In genomic region chr17:41635121-41636097, GRCh38 we compare ENCODE assay signal across 16 cellular contexts. TPM values are rescaled to one million over a fixed set of nuclear protein-coding genes. Genes with fewer than 3 reads are reported as not detected.
DNase-seq lines count a peak whose midpoint lies in the region; ATAC-seq, FAIRE-seq and TF ChIP-seq lines count a peak whose summit lies in the region.
"Had no signal": no experiment of that assay in that cellular context is flagged by ENCODE, and none has a peak within 500 bp of the region (broad histone marks: within the 10 kb centered on the region; RNA-seq: fewer than 3 reads in every experiment).

No MANE protein-coding gene starts in this region.

- POLR2A ChIA-PET in MCF 10A (lab: Yijun Ruan, JAX) (interaction anchor here (0.8 to 1.0 kb wide), 3 partner anchors 9 to 72 kb away, joined by 3 read pairs; partner anchors contain the start of gene KRT17), H1 (lab: Charles Lee; ENCODE audit: partially characterized antibody) (interaction anchor here (0.6 to 1.9 kb wide), 5 partner anchors 13 to 1191 kb away, joined by 3 to 8 read pairs (median 3); partner anchors contain the start of genes EIF1 and KRT19)

- no peak overlapping the region for H3K14ac ChIP-seq in H1 (ENCODE audit: insufficient read length)

- no peak overlapping the region for H2BK5ac ChIP-seq in H1 (ENCODE audit: low read depth, low read length)

- WGBS in H1 (ENCODE audit: extremely low coverage in 1 of 2, insufficient coverage in 1 of 2, insufficient read length in 1 of 2, insufficient replicate concordance in 2 of 2, low coverage in 1 of 2, low lambda C conversion rate in 2 of 2, missing lambda C conversion rate in 1 of 2), 2 experiments = 79% methylated on average over 25 of the region's 28 CpGs; no CpG with 5 or more reads in 1 of the 2 experiments
- WGBS in spleen, 5 donors = 38 to 73% (median 64%) methylated on average over 26 to 28 of the region's 28 CpGs

- H3K4ac ChIP-seq in H1 (replicated peaks; ENCODE audit: insufficient read length, low read depth, low read length) = no peak overlapping the region

- TF ChIP-seq CTCF in breast epithelium (IDR thresholded peaks at IDR 0.05) (no peak), MCF 10A (IDR thresholded peaks at IDR 0.05; ENCODE audit: unreplicated experiment) (no peak), H1 (IDR thresholded peaks at IDR 0.05; ENCODE audit: control extremely low read depth in 1 of 3, insufficient read depth in 1 of 3, low read depth in 1 of 3, low read length in 3 of 3) (no peak), mesothelial cell of epicardium (IDR thresholded peaks at IDR 0.05; ENCODE audit: unreplicated experiment) (no peak), spleen (IDR thresholded peaks at IDR 0.05 in 8 of 11, conservative IDR thresholded peaks at IDR 0.05 in 3 of 11) (no peak)

- H3K4me3 Mint-ChIP-seq in MCF 10A (ENCODE audit: unreplicated experiment) (no peak overlapping the region), mesothelial cell of epicardium (no peak overlapping the region)
- H3K4me3 Mint-ChIP-seq: activated CD8-positive, alpha-beta T cell treated with anti-CD3 and anti-CD28 coated beads, Interleukin-2, amount 10 ng/mL, durations not matched to agents 7 days and 5 days; immature natural killer cell had no signal

- no peak for TF ChIP-seq EP300 in H1 (IDR thresholded peaks at IDR 0.05; ENCODE audit: borderline replicate concordance in 1 of 2, low read depth in 2 of 2, low read length in 2 of 2)

- H3K23ac ChIP-seq in H1 (ENCODE audit: insufficient read length) = no peak overlapping the region

- no peak for TF ChIP-seq RAD21 in H1 (IDR thresholded peaks at IDR 0.05 in 1 of 2, conservative IDR thresholded peaks at IDR 0.05 in 1 of 2; ENCODE audit: low read depth in 2 of 2, low read length in 2 of 2)

- H3K4me2 ChIP-seq in H1 (ENCODE audit: insufficient read depth in 1 of 2, low read depth in 2 of 2, low read length in 2 of 2) = no peak overlapping the region

- H2BK120ac ChIP-seq in H1 (replicated peaks; ENCODE audit: low read depth, low read length) = no peak overlapping the region

- no peak overlapping the region for H2AK5ac ChIP-seq in H1 (ENCODE audit: low read depth, low read length)

- peaks cover 0 to 6% of the 10 kb centered on the region in 2 donors for H3K4me1 ChIP-seq in breast epithelium
- H3K4me1 ChIP-seq in H1 (replicated peaks in 1 of 4; ENCODE audit: control insufficient read depth in 3 of 4, insufficient read depth in 4 of 4, low read length in 3 of 4) = peaks cover 0 to 19% (median 4%) of the 10 kb centered on the region in 4 experiments; a peak in 2 of 7 replicates
- H3K4me1 ChIP-seq in spleen = peaks cover 0 to 20% (median 6%) of the 10 kb centered on the region in 6 donors

- H3K79me2 ChIP-seq in H1 (ENCODE audit: control insufficient read depth in 1 of 2, insufficient read depth in 2 of 2, low read length in 2 of 2) = no peaks in the 10 kb centered on the region

- CTCF ChIA-PET in MCF 10A (lab: Yijun Ruan, JAX) (interaction anchor here (0.7 to 1.0 kb wide), 2 partner anchors 54 to 87 kb away, joined by 3 to 7 read pairs; no protein-coding TSS in a partner anchor), H1 (lab: Charles Lee; ENCODE audit: partially characterized antibody) (interaction anchor here (0.6 to 4.9 kb wide), 14 partner anchors 8 to 109 kb away, joined by 3 to 50 read pairs (median 5); partner anchors contain the start of gene KRT17)

- H3K79me1 ChIP-seq in H1 (ENCODE audit: low read depth, low read length) = no peaks in the 10 kb centered on the region

- no peaks in the 10 kb centered on the region for H3K9me3 ChIP-seq in breast epithelium
- no peaks in the 10 kb centered on the region for H3K9me3 ChIP-seq in H1 (ENCODE audit: insufficient read depth in 2 of 2, low read depth in 1 of 2, low read length in 1 of 2)
- H3K9me3 ChIP-seq in spleen = no peaks in the 10 kb centered on the region

- FAIRE-seq in H1 (lab: Jason Lieb, UNC) = no peak

- H3K9me3 Mint-ChIP-seq in MCF 10A (ENCODE audit: unreplicated experiment) (no peaks in the 10 kb centered on the region), mesothelial cell of epicardium (no peaks in the 10 kb centered on the region)
- H3K9me3 Mint-ChIP-seq: immature natural killer cell had no signal

- DNase-seq in breast epithelium (ENCODE audit: low spot score in 2 of 2) (no peak), MCF 10A (ENCODE audit: unreplicated experiment) (no peak), H1 (ENCODE audit: low read depth in 1 of 2, low spot score in 2 of 2) (no peak), mesothelial cell of epicardium (ENCODE audit: low spot score in 2 of 2, unreplicated experiment in 2 of 2) (no peak), ureter (ENCODE audit: low spot score) (no peak), spleen (no peak)
- no peak for DNase-seq in stimulated activated naive CD4-positive, alpha-beta T cell treated with Interleukin-2 at 50 U/mL for 16 hours (lab: John Stamatoyannopoulos, UW)
- DNase-seq: activated CD8-positive, alpha-beta T cell treated with anti-CD3 and anti-CD28 coated beads, Interleukin-2, amount 10 ng/mL, durations not matched to agents 7 days and 5 days; GDM1; immature natural killer cell; posterior cingulate gyrus had no signal

- H2BK12ac ChIP-seq in H1 (ENCODE audit: low read depth, low read length) = 0 out of 2 replicates have a peak overlapping the region, but pooled peaks have one; percentile 14

- H3K23me2 ChIP-seq in H1 (ENCODE audit: low read depth, low read length) = peaks cover 12% of the 10 kb centered on the region; the same call in 1 of the 2 replicates

- H3K36me3 Mint-ChIP-seq in MCF 10A (ENCODE audit: insufficient read depth, unreplicated experiment) (no peaks in the 10 kb centered on the region), mesothelial cell of epicardium (no peaks in the 10 kb centered on the region)
- H3K36me3 Mint-ChIP-seq: immature natural killer cell had no signal

- TF ChIP-seq POLR2A in breast epithelium (IDR thresholded peaks at IDR 0.05) (no peak), H1 (IDR thresholded peaks at IDR 0.05; ENCODE audit: control extremely low read depth in 1 of 2, low read depth in 2 of 2, low read length in 2 of 2) (no peak), spleen (IDR thresholded peaks at IDR 0.05) (no peak)

- H4K5ac ChIP-seq in H1 (ENCODE audit: insufficient read length, low read depth, low read length) = no peak overlapping the region

- H3K27me3 ChIP-seq in breast epithelium = no peaks in the 10 kb centered on the region
- H3K27me3 ChIP-seq in H1 (replicated peaks in 1 of 4; ENCODE audit: control insufficient read depth in 3 of 4, extremely low read depth in 1 of 4, insufficient read depth in 3 of 4, low read length in 3 of 4) = peaks cover 0 to 3% (median 0%) of the 10 kb centered on the region in 4 experiments; a peak in 1 of 7 replicates
- H3K27me3 ChIP-seq in spleen (replicated peaks in 1 of 7) = no peaks in the 10 kb centered on the region

- H4K20me1 ChIP-seq in H1 (replicated peaks in 1 of 2; ENCODE audit: control insufficient read depth in 1 of 2, insufficient read depth in 2 of 2, low read length in 2 of 2) = peaks cover 0 to 11% of the 10 kb centered on the region in 2 experiments

- no peak for ATAC-seq in HG02642 (IDR thresholded peaks at IDR 0.05; ENCODE audit: poor library complexity, unreplicated experiment)

- intact Hi-C loops in breast epithelium (cut with DNase I; ENCODE audit: low total_unique reads) = loop anchor here (10.0 kb wide), 1 partner anchor 81 kb away; no protein-coding TSS in a partner anchor
- intact Hi-C loops in MCF 10A (cut with micrococcal nuclease) = no loop called here
- intact Hi-C loops in spleen (cut with DNase I; ENCODE audit: low total_unique reads) = no loop called here

- no peak overlapping the region for H4K91ac ChIP-seq in H1 (replicated peaks; ENCODE audit: insufficient read length, low read length)

- H3K4me1 Mint-ChIP-seq in MCF 10A (ENCODE audit: insufficient read depth, unreplicated experiment) (no peaks in the 10 kb centered on the region), mesothelial cell of epicardium (peaks cover 17% of the 10 kb centered on the region)
- H3K4me1 Mint-ChIP-seq: immature natural killer cell had no signal

- H2BK20ac ChIP-seq in H1 (ENCODE audit: low read length) = 0 out of 2 replicates have a peak overlapping the region, but pooled peaks have one; percentile 32

- H4K8ac ChIP-seq in H1 (ENCODE audit: extremely low read depth, insufficient read depth, low read length) = peak overlapping the region; percentile 16; the same call in 1 of the 2 replicates

- peak overlapping the region; percentile 69 for H2AFZ ChIP-seq in H1 (ENCODE audit: low read length)

- H3K36me3 ChIP-seq in breast epithelium (no peaks in the 10 kb centered on the region), H1 (ENCODE audit: control insufficient read depth in 2 of 4, insufficient read depth in 4 of 4, low read length in 3 of 4) (no peaks in the 10 kb centered on the region; a peak in 1 of 8 replicates), spleen (no peaks in the 10 kb centered on the region)

- H2BK15ac ChIP-seq in H1 (ENCODE audit: low read length) = no peak overlapping the region

- H3K27ac ChIP-seq in breast epithelium (peak overlapping the region; percentile 43 to 68), H1 (ENCODE audit: low read depth, low read length) (no peak overlapping the region), spleen (peak overlapping the region in 2 of 8 donors; percentile 5 to 17)

- H3K9ac ChIP-seq in H1 (replicated peaks in 1 of 4; ENCODE audit: extremely low read depth in 1 of 4, low read depth in 3 of 4, low read length in 3 of 4) = no peak overlapping the region

- H3K27me3 Mint-ChIP-seq in MCF 10A (ENCODE audit: insufficient read depth, unreplicated experiment) (no peaks in the 10 kb centered on the region), mesothelial cell of epicardium (ENCODE audit: low read depth) (no peaks in the 10 kb centered on the region)

- peak overlapping the region in 1 of 3 donors; percentile 52 for H3K4me3 ChIP-seq in breast epithelium
- H3K4me3 ChIP-seq in H1 (ENCODE audit: extremely low read depth in 1 of 4, insufficient read depth in 2 of 4, low read depth in 3 of 4, low read length in 4 of 4) = no peak overlapping the region
- H3K4me3 ChIP-seq in spleen = no peak overlapping the region

- H3K27ac Mint-ChIP-seq in MCF 10A (ENCODE audit: low read depth, unreplicated experiment) = no peak overlapping the region
- peak overlapping the region; percentile 87 for H3K27ac Mint-ChIP-seq in mesothelial cell of epicardium
- H3K27ac Mint-ChIP-seq: immature natural killer cell had no signal

- peak overlapping the region; percentile 57 for H3K18ac ChIP-seq in H1 (ENCODE audit: extremely low read depth, low read length)

- no peak overlapping the region for H3K56ac ChIP-seq in H1 (replicated peaks; ENCODE audit: insufficient read length, low read depth, low read length)

- BruUV-seq in MCF 10A (replicated peaks; lab: Mats Ljungman, UMichigan) = no TSS peak

RNA-seq across cellular contexts. Expression of gene KRT17, which starts 11.0 kb away (rescaled TPM):
- total RNA-seq in breast epithelium (1,000 to 10,000 TPM in 2 of 3 donors, 1 to 10 TPM in 1; 1.9 to 1,676 (median 1,373) TPM), MCF 10A (2022) (1,990 and 4,105 TPM in 2 replicates), mesothelial cell of epicardium (221 to 238 TPM (median 232 TPM) in 3 replicates), ureter (223 TPM), spleen (1 to 10 TPM in 1 of 7 donors, not detected in 6; 1.2 TPM)
- total RNA-seq in H1 (2021; fragmentation: NEBNext Ultra II Directional; extraction: Animal tissue kit (Norgen Biotek cat#: 25700)) = 0.36 and 0.50 TPM in 2 replicates
- polyA plus RNA-seq in H1 (2011; rRNA removed) (0.95 and 0.96 TPM in 2 replicates), spleen (under 1 TPM in 2 of 3 donors, not detected in 1; 0.58 to 0.70 TPM)
- 0.76 TPM for polyA plus RNA-seq in H1 (2011; cell fraction: cytosol; rRNA removed)
- polyA plus RNA-seq in H1 (2011; cell fraction: nucleus; rRNA removed) = 0.87 TPM
- polyA plus RNA-seq in H1 (2012, experiment 1 of 2) = 0.44 to 0.88 TPM (median 0.81 TPM) in 4 replicates
- 0.88 TPM for polyA plus RNA-seq in H1 (2012, experiment 2 of 2)
- 0.55 TPM for polyA plus RNA-seq in H1 (2013, experiment 1 of 2)
- polyA plus RNA-seq in H1 (2013, experiment 2 of 2) = 0.46 TPM
- polyA minus RNA-seq in H1 (2011; rRNA and poly(A)+ RNA removed) = 0.19 and 1.00 TPM in 2 replicates
- 22.5 TPM for polyA minus RNA-seq in H1 (2011; cell fraction: cytosol; rRNA and poly(A)+ RNA removed)
- polyA minus RNA-seq in H1 (2011; cell fraction: nucleus; rRNA and poly(A)+ RNA removed) = 11.9 TPM
- total RNA-seq: activated CD8-positive, alpha-beta T cell treated with anti-CD3 and anti-CD28 coated beads, Interleukin-2, amount 10 ng/mL, durations not matched to agents 7 days and 5 days had no signal
- polyA plus RNA-seq: immature natural killer cell had no signal

RNA-seq across cellular contexts. Expression of gene KRT16, which starts 22.8 kb away (rescaled TPM):
- total RNA-seq in breast epithelium = 100 to 1,000 TPM in 1 of 3 donors, 10 to 100 TPM in 1, 1 to 10 TPM in 1; 2.6 to 100 (median 51.8) TPM
- 74.5 and 109 TPM in 2 replicates for total RNA-seq in MCF 10A (2022)
- total RNA-seq in H1 (2021; fragmentation: NEBNext Ultra II Directional; extraction: Animal tissue kit (Norgen Biotek cat#: 25700)) = not detected in 2 replicates
- polyA plus RNA-seq in H1 (2011; rRNA removed) = not detected in 2 replicates
- polyA plus RNA-seq in H1 (2011; cell fraction: cytosol; rRNA removed) = not detected
- polyA plus RNA-seq in H1 (2011; cell fraction: nucleus; rRNA removed) = not detected
- polyA plus RNA-seq in H1 (2012, experiment 1 of 2) = not detected in 4 replicates
- not detected for polyA plus RNA-seq in H1 (2012, experiment 2 of 2)
- not detected for polyA plus RNA-seq in H1 (2013, experiment 1 of 2)
- polyA plus RNA-seq in H1 (2013, experiment 2 of 2) = not detected
- polyA minus RNA-seq in H1 (2011; rRNA and poly(A)+ RNA removed) = not detected in 2 replicates
- polyA minus RNA-seq in H1 (2011; cell fraction: cytosol; rRNA and poly(A)+ RNA removed) = not detected
- not detected for polyA minus RNA-seq in H1 (2011; cell fraction: nucleus; rRNA and poly(A)+ RNA removed)
- 0.40 to 0.79 TPM (median 0.40 TPM) in 3 replicates for total RNA-seq in mesothelial cell of epicardium
- 0.73 TPM for total RNA-seq in ureter
- total RNA-seq in spleen = not detected
- under 1 TPM in 2 of 3 donors, not detected in 1; 0.07 to 0.19 TPM for polyA plus RNA-seq in spleen
- total RNA-seq: activated CD8-positive, alpha-beta T cell treated with anti-CD3 and anti-CD28 coated beads, Interleukin-2, amount 10 ng/mL, durations not matched to agents 7 days and 5 days; LHCN-M2; NCI-H460; urinary bladder had no signal
- polyA plus RNA-seq: immature natural killer cell had no signal

RNA-seq across cellular contexts. Expression of gene KRT14, which starts 48.7 kb away (rescaled TPM):
- total RNA-seq in breast epithelium (100 to 1,000 TPM in 2 of 3 donors, under 1 TPM in 1; 0.80 to 692 (median 388) TPM), MCF 10A (2022) (696 and 1,755 TPM in 2 replicates), mesothelial cell of epicardium (0.45 TPM in 1 of 3 replicates, not detected in the others), ureter (0.52 TPM), spleen (under 1 TPM in 1 of 7 donors, not detected in 6; 0.79 TPM)
- not detected in 2 replicates for total RNA-seq in H1 (2021; fragmentation: NEBNext Ultra II Directional; extraction: Animal tissue kit (Norgen Biotek cat#: 25700))
- polyA plus RNA-seq in H1 (2011; rRNA removed) (0.13 and 0.35 TPM in 2 replicates), spleen (under 1 TPM; 0.06 to 0.17 (median 0.16) TPM)
- polyA plus RNA-seq in H1 (2011; cell fraction: cytosol; rRNA removed) = not detected
- polyA plus RNA-seq in H1 (2011; cell fraction: nucleus; rRNA removed) = not detected
- polyA plus RNA-seq in H1 (2012, experiment 1 of 2) = not detected in 4 replicates
- not detected for polyA plus RNA-seq in H1 (2012, experiment 2 of 2)
- polyA plus RNA-seq in H1 (2013, experiment 1 of 2) = not detected
- not detected for polyA plus RNA-seq in H1 (2013, experiment 2 of 2)
- polyA minus RNA-seq in H1 (2011; rRNA and poly(A)+ RNA removed) = 0.16 and 0.61 TPM in 2 replicates
- not detected for polyA minus RNA-seq in H1 (2011; cell fraction: cytosol; rRNA and poly(A)+ RNA removed)
- polyA minus RNA-seq in H1 (2011; cell fraction: nucleus; rRNA and poly(A)+ RNA removed) = not detected
- total RNA-seq: activated CD8-positive, alpha-beta T cell treated with anti-CD3 and anti-CD28 coated beads, Interleukin-2, amount 10 ng/mL, durations not matched to agents 7 days and 5 days; epithelial cell of proximal tubule; LHCN-M2; NCI-H460; urinary bladder had no signal
- polyA plus RNA-seq: immature natural killer cell had no signal

RNA-seq across cellular contexts. Expression of gene EIF1, which starts 53.3 kb away (rescaled TPM):
- total RNA-seq in breast epithelium (100 to 1,000 TPM; 217 to 850 (median 260) TPM), MCF 10A (2022) (1,945 and 2,169 TPM in 2 replicates), mesothelial cell of epicardium (600 to 610 TPM (median 606 TPM) in 3 replicates), ureter (1,012 TPM), spleen (100 to 1,000 TPM; 313 to 897 (median 665) TPM)
- 528 and 539 TPM in 2 replicates for total RNA-seq in H1 (2021; fragmentation: NEBNext Ultra II Directional; extraction: Animal tissue kit (Norgen Biotek cat#: 25700))
- polyA plus RNA-seq in H1 (2011; rRNA removed) (89.3 and 175 TPM in 2 replicates), spleen (100 to 1,000 TPM; 560 to 722 (median 560) TPM)
- 105 TPM for polyA plus RNA-seq in H1 (2011; cell fraction: cytosol; rRNA removed)
- polyA plus RNA-seq in H1 (2011; cell fraction: nucleus; rRNA removed) = 101 TPM
- 476 to 568 TPM (median 517 TPM) in 4 replicates for polyA plus RNA-seq in H1 (2012, experiment 1 of 2)
- polyA plus RNA-seq in H1 (2012, experiment 2 of 2) = 186 TPM
- polyA plus RNA-seq in H1 (2013, experiment 1 of 2) = 266 TPM
- polyA plus RNA-seq in H1 (2013, experiment 2 of 2) = 257 TPM
- 91.0 and 95.7 TPM in 2 replicates for polyA minus RNA-seq in H1 (2011; rRNA and poly(A)+ RNA removed)
- 120 TPM for polyA minus RNA-seq in H1 (2011; cell fraction: cytosol; rRNA and poly(A)+ RNA removed)
- 121 TPM for polyA minus RNA-seq in H1 (2011; cell fraction: nucleus; rRNA and poly(A)+ RNA removed)
